In genomic region chr6:41732601-41733348, GRCh38 we compare ENCODE assay signal across 8 cellular contexts. TPM values are rescaled to one million over a fixed set of nuclear protein-coding genes. Genes with fewer than 3 reads are reported as not detected.
DNase-seq lines count a peak whose midpoint lies in the region; ATAC-seq and TF ChIP-seq lines count a peak whose summit lies in the region.

No MANE protein-coding gene starts in this region.

- H3K9me3 Mint-ChIP-seq in progenitor cell of endocrine pancreas (ENCODE audit: low read depth): no peaks in the 10 kb centered on the region

- no peaks in the 10 kb centered on the region for H3K36me3 Mint-ChIP-seq in progenitor cell of endocrine pancreas (ENCODE audit: insufficient read depth)

- ATAC-seq in HG02642 (IDR thresholded peaks at IDR 0.05; ENCODE audit: poor library complexity, unreplicated experiment): peak; percentile 34

- intact Hi-C loops in ascending aorta (cut with DNase I): loop anchor here (1.0 to 10.0 kb wide), 2 partner anchors 19 to 658 kb away; partner anchors contain the start of genes NFYA and OARD1

- no peak overlapping the region for H3K4me3 Mint-ChIP-seq in progenitor cell of endocrine pancreas (ENCODE audit: low read depth)

- H3K4me1 ChIP-seq in ascending aorta: peaks cover 0 to 30% of the 10 kb centered on the region in 2 donors

- peak; percentile 37 for TF ChIP-seq POLR2A in GM15510 (IDR thresholded peaks at IDR 0.05; ENCODE audit: borderline replicate concordance, extremely low read depth, insufficient read length)

- no peaks in the 10 kb centered on the region for H3K27me3 ChIP-seq in ascending aorta

- H3K36me3 ChIP-seq in ascending aorta: no peaks in the 10 kb centered on the region

- no peak overlapping the region for H3K27ac Mint-ChIP-seq in progenitor cell of endocrine pancreas

- H3K9me3 ChIP-seq in ascending aorta: no peaks in the 10 kb centered on the region

- TF ChIP-seq CTCF in ascending aorta (IDR thresholded peaks at IDR 0.05): no peak
- TF ChIP-seq CTCF in progenitor cell of endocrine pancreas (IDR thresholded peaks at IDR 0.05; ENCODE audit: unreplicated experiment): no peak

- H3K4me1 Mint-ChIP-seq in progenitor cell of endocrine pancreas (ENCODE audit: low read depth): no peaks in the 10 kb centered on the region

- DNase-seq in RPMI8226 (peak; percentile 31), ascending aorta (ENCODE audit: low spot score in 2 of 2) (no peak), medulla oblongata (ENCODE audit: extremely low spot score) (peak; percentile 45), SW 1271 (lab: John Stamatoyannopoulos, UW) (no peak), progenitor cell of endocrine pancreas (ENCODE audit: low spot score, unreplicated experiment) (no peak)
- peak; percentile 23 to 65 (median 46) for DNase-seq in stimulated activated naive CD4-positive, alpha-beta T cell (lab: John Stamatoyannopoulos, UW)

- H3K27ac ChIP-seq in ascending aorta: peak overlapping the region; percentile 90 to 99

- peak overlapping the region in 1 of 2 donors; percentile 92 for H3K4me3 ChIP-seq in ascending aorta

- peaks cover 37% of the 10 kb centered on the region for H3K27me3 Mint-ChIP-seq in progenitor cell of endocrine pancreas

RNA-seq across cellular contexts. Expression of gene TFEB, which starts 2.6 kb away (rescaled TPM):
- total RNA-seq in ascending aorta: 18.6 TPM
- 0.48 and 0.55 TPM in 2 replicates for total RNA-seq in progenitor cell of endocrine pancreas

RNA-seq across cellular contexts. Expression of gene PGC, which starts 14.4 kb away (rescaled TPM):
- total RNA-seq in ascending aorta (0.53 TPM), progenitor cell of endocrine pancreas (not detected in 2 replicates)

RNA-seq across cellular contexts. Expression of gene FRS3, which starts 46.9 kb away (rescaled TPM):
- 26.0 TPM for total RNA-seq in ascending aorta
- total RNA-seq in progenitor cell of endocrine pancreas: 6.3 and 7.6 TPM in 2 replicates

RNA-seq across cellular contexts. Expression of gene PRICKLE4, which starts 47.8 kb away (rescaled TPM):
- total RNA-seq in ascending aorta: 15.5 TPM
- total RNA-seq in progenitor cell of endocrine pancreas: 4.3 and 4.9 TPM in 2 replicates

RNA-seq across cellular contexts. Expression of gene TOMM6, which starts 54.7 kb away (rescaled TPM):
- total RNA-seq in ascending aorta: 79.9 TPM
- total RNA-seq in progenitor cell of endocrine pancreas: 172 and 184 TPM in 2 replicates

Comparison
In these comparisons a context has a peak if more than half of its experiments do, and no peak if none do; other contexts are left out.
1. DNase-seq: peak in RPMI8226 (single experiment), medulla oblongata (single experiment) and stimulated activated naive CD4-positive, alpha-beta T cell (6 of 6); none in ascending aorta (0 of 2), SW 1271 (0 of 2) and progenitor cell of endocrine pancreas (single experiment).
2. RNA of gene TFEB, which starts 2.6 kb away (total RNA-seq): 18.6 TPM in ascending aorta (single experiment); 0.48 to 0.55 TPM in progenitor cell of endocrine pancreas; every median in the first group is over 10 times any median in the second.